ENCODE assay signal across 1 cellular context in genomic region chr14:69151458-69152180, GRCh38.
TF ChIP-seq lines count a peak whose summit lies in the region.

No MANE protein-coding gene starts in this region.

TF ChIP-seq in K562, 482 proteins besides CTCF, POLR2A, EP300 and RAD21 (continued from another document and continues in another):
- TF ChIP-seq MAZ (CRISPR knock-in tag; conservative IDR thresholded peaks at IDR 0.05 in 1 of 2, IDR thresholded peaks at IDR 0.05 in 1 of 2) (peak; percentile 79 to 88), ZNF239 (CRISPR knock-in tag; IDR thresholded peaks at IDR 0.05) (no peak), SIRT6 (IDR thresholded peaks at IDR 0.05; ENCODE audit: low read depth, low read length) (no peak), RBBP5 (IDR thresholded peaks at IDR 0.05; ENCODE audit: borderline replicate concordance, insufficient read depth, low read length, poor library complexity, severe bottlenecking) (peak; percentile 79), NCOA1 (IDR thresholded peaks at IDR 0.05; ENCODE audit: low read depth) (no peak), CREB1 (IDR thresholded peaks at IDR 0.05) (no peak), CREB1 (CRISPR knock-in tag; IDR thresholded peaks at IDR 0.05) (no peak), ELF4 (CRISPR knock-in tag; IDR thresholded peaks at IDR 0.05) (no peak), GATAD2A (IDR thresholded peaks at IDR 0.05) (no peak), RBM14 (IDR thresholded peaks at IDR 0.05; ENCODE audit: borderline replicate concordance, insufficient read depth, low read depth, low read length) (no peak), PHF20 (IDR thresholded peaks at IDR 0.05; ENCODE audit: partially characterized antibody) (peak; percentile 81), FOS (IDR thresholded peaks at IDR 0.05; ENCODE audit: extremely low read depth, insufficient read length) (no peak), SREBF1 (IDR thresholded peaks at IDR 0.05; ENCODE audit: borderline replicate concordance, low read depth, low read length) (no peak), ZNF740 (CRISPR knock-in tag; IDR thresholded peaks at IDR 0.05) (no peak; the same call in 1 of the 2 replicates), ZNF740 (tag; IDR thresholded peaks at IDR 0.05) (peak in 1 of 2 experiments; percentile 49; a peak in 1 of 4 replicates), ELK1 (CRISPR knock-in tag; IDR thresholded peaks at IDR 0.05) (no peak), BHLHE40 (IDR thresholded peaks at IDR 0.05; ENCODE audit: low read length) (peak; percentile 47), TAF7 (tag; IDR thresholded peaks at IDR 0.05) (no peak), ZNF165 (CRISPR knock-in tag; IDR thresholded peaks at IDR 0.05; ENCODE audit: borderline replicate concordance) (no peak), ZNF717 (CRISPR knock-in tag; IDR thresholded peaks at IDR 0.05) (no peak), ZBED1 (IDR thresholded peaks at IDR 0.05) (no peak), HNRNPH1 (optimal IDR thresholded peaks at IDR 0.05; ENCODE audit: low read depth, low read length) (no peak), SAFB (IDR thresholded peaks at IDR 0.05; ENCODE audit: borderline replicate concordance, low read depth, low read length) (no peak), HMGN3 (IDR thresholded peaks at IDR 0.05; ENCODE audit: borderline replicate concordance, extremely low read depth, insufficient read length, low read depth, low read length) (peak; percentile 40), ARID2 (IDR thresholded peaks at IDR 0.05) (no peak), SAFB2 (IDR thresholded peaks at IDR 0.05; ENCODE audit: borderline replicate concordance, low read depth, low read length, severe bottlenecking) (no peak), BDP1 (IDR thresholded peaks at IDR 0.05; ENCODE audit: insufficient read depth, insufficient read length) (no peak), SMAD4 (CRISPR knock-in tag; conservative IDR thresholded peaks at IDR 0.05) (0 out of 2 replicates have a peak, but pooled peaks have one; percentile 20), STAG1 (CRISPR knock-in tag; IDR thresholded peaks at IDR 0.05; ENCODE audit: borderline replicate concordance) (no peak), ZBTB7A (IDR thresholded peaks at IDR 0.05; ENCODE audit: borderline replicate concordance, control insufficient read depth, low read depth, low read length) (peak; percentile 99), RAD51 (IDR thresholded peaks at IDR 0.05; ENCODE audit: borderline replicate concordance, low read depth) (no peak), PHF8 (IDR thresholded peaks at IDR 0.05; ENCODE audit: borderline replicate concordance, low read length) (peak; percentile 88), HCFC1 (IDR thresholded peaks at IDR 0.05; ENCODE audit: low read depth, low read length) (peak; percentile 53), CTCFL (IDR thresholded peaks at IDR 0.05; ENCODE audit: borderline replicate concordance, insufficient read depth, low read depth, low read length, poor library complexity, severe bottlenecking) (peak; percentile 50), ZNF444 (CRISPR knock-in tag; IDR thresholded peaks at IDR 0.05) (no peak), TEAD4 (IDR thresholded peaks at IDR 0.05; ENCODE audit: low read length) (no peak), TEAD4 (CRISPR knock-in tag; IDR thresholded peaks at IDR 0.05; ENCODE audit: borderline replicate concordance) (no peak), BRF1 (IDR thresholded peaks at IDR 0.05; ENCODE audit: borderline replicate concordance, extremely low read depth, insufficient read length) (no peak), CCNT2 (IDR thresholded peaks at IDR 0.05; ENCODE audit: borderline replicate concordance, extremely low read depth, insufficient read length, low read depth, low read length) (peak; percentile 80), ZNF586 (CRISPR knock-in tag; conservative IDR thresholded peaks at IDR 0.05) (no peak), GATAD2B (IDR thresholded peaks at IDR 0.05; ENCODE audit: borderline replicate concordance) (0 out of 2 replicates have a peak, but pooled peaks have one; percentile 53), ZNF695 (CRISPR knock-in tag; IDR thresholded peaks at IDR 0.05) (no peak)
- TF ChIP-seq, protein P1, sequence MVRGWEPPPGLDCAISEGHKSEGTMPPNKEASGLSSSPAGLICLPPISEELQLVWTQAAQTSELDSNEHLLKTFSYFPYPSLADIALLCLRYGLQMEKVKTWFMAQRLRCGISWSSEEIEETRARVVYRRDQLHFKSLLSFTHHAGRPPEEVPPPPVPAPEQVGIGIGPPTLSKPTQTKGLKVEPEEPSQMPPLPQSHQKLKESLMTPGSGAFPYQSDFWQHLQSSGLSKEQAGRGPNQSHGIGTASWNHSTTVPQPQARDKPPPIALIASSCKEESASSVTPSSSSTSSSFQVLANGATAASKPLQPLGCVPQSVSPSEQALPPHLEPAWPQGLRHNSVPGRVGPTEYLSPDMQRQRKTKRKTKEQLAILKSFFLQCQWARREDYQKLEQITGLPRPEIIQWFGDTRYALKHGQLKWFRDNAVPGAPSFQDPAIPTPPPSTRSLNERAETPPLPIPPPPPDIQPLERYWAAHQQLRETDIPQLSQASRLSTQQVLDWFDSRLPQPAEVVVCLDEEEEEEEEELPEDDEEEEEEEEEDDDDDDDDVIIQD (CRISPR knock-in tag; IDR thresholded peaks at IDR 0.05): no peak
- TF ChIP-seq, protein P2, sequence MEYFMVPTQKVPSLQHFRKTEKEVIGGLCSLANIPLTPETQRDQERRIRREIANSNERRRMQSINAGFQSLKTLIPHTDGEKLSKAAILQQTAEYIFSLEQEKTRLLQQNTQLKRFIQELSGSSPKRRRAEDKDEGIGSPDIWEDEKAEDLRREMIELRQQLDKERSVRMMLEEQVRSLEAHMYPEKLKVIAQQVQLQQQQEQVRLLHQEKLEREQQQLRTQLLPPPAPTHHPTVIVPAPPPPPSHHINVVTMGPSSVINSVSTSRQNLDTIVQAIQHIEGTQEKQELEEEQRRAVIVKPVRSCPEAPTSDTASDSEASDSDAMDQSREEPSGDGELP (CRISPR knock-in tag; IDR thresholded peaks at IDR 0.05; ENCODE audit: borderline replicate concordance): peak; percentile 73
- TF ChIP-seq, protein P3, sequence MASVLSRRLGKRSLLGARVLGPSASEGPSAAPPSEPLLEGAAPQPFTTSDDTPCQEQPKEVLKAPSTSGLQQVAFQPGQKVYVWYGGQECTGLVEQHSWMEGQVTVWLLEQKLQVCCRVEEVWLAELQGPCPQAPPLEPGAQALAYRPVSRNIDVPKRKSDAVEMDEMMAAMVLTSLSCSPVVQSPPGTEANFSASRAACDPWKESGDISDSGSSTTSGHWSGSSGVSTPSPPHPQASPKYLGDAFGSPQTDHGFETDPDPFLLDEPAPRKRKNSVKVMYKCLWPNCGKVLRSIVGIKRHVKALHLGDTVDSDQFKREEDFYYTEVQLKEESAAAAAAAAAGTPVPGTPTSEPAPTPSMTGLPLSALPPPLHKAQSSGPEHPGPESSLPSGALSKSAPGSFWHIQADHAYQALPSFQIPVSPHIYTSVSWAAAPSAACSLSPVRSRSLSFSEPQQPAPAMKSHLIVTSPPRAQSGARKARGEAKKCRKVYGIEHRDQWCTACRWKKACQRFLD (CRISPR knock-in tag; IDR thresholded peaks at IDR 0.05): 0 out of 2 replicates have a peak, but pooled peaks have one; percentile 36
- TF ChIP-seq, protein P4, sequence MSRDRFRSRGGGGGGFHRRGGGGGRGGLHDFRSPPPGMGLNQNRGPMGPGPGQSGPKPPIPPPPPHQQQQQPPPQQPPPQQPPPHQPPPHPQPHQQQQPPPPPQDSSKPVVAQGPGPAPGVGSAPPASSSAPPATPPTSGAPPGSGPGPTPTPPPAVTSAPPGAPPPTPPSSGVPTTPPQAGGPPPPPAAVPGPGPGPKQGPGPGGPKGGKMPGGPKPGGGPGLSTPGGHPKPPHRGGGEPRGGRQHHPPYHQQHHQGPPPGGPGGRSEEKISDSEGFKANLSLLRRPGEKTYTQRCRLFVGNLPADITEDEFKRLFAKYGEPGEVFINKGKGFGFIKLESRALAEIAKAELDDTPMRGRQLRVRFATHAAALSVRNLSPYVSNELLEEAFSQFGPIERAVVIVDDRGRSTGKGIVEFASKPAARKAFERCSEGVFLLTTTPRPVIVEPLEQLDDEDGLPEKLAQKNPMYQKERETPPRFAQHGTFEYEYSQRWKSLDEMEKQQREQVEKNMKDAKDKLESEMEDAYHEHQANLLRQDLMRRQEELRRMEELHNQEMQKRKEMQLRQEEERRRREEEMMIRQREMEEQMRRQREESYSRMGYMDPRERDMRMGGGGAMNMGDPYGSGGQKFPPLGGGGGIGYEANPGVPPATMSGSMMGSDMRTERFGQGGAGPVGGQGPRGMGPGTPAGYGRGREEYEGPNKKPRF (IDR thresholded peaks at IDR 0.05; ENCODE audit: low read depth, low read length): no peak
- TF ChIP-seq, protein P5, sequence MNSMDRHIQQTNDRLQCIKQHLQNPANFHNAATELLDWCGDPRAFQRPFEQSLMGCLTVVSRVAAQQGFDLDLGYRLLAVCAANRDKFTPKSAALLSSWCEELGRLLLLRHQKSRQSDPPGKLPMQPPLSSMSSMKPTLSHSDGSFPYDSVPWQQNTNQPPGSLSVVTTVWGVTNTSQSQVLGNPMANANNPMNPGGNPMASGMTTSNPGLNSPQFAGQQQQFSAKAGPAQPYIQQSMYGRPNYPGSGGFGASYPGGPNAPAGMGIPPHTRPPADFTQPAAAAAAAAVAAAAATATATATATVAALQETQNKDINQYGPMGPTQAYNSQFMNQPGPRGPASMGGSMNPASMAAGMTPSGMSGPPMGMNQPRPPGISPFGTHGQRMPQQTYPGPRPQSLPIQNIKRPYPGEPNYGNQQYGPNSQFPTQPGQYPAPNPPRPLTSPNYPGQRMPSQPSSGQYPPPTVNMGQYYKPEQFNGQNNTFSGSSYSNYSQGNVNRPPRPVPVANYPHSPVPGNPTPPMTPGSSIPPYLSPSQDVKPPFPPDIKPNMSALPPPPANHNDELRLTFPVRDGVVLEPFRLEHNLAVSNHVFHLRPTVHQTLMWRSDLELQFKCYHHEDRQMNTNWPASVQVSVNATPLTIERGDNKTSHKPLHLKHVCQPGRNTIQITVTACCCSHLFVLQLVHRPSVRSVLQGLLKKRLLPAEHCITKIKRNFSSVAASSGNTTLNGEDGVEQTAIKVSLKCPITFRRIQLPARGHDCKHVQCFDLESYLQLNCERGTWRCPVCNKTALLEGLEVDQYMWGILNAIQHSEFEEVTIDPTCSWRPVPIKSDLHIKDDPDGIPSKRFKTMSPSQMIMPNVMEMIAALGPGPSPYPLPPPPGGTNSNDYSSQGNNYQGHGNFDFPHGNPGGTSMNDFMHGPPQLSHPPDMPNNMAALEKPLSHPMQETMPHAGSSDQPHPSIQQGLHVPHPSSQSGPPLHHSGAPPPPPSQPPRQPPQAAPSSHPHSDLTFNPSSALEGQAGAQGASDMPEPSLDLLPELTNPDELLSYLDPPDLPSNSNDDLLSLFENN (IDR thresholded peaks at IDR 0.05; ENCODE audit: low read depth in 2 of 2, low read length in 2 of 2): peak in 1 of 2 experiments; percentile 86; a peak in 2 of 4 replicates
- TF ChIP-seq, protein P6, sequence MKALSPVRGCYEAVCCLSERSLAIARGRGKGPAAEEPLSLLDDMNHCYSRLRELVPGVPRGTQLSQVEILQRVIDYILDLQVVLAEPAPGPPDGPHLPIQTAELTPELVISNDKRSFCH (CRISPR knock-in tag; IDR thresholded peaks at IDR 0.05): no peak
- TF ChIP-seq, protein P6 (tag; IDR thresholded peaks at IDR 0.05): no peak
- TF ChIP-seq, protein P7, sequence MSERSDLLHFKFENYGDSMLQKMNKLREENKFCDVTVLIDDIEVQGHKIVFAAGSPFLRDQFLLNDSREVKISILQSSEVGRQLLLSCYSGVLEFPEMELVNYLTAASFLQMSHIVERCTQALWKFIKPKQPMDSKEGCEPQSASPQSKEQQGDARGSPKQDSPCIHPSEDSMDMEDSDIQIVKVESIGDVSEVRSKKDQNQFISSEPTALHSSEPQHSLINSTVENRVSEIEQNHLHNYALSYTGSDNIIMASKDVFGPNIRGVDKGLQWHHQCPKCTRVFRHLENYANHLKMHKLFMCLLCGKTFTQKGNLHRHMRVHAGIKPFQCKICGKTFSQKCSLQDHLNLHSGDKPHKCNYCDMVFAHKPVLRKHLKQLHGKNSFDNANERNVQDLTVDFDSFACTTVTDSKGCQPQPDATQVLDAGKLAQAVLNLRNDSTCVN (CRISPR knock-in tag; IDR thresholded peaks at IDR 0.05): no peak
- TF ChIP-seq, protein P8, sequence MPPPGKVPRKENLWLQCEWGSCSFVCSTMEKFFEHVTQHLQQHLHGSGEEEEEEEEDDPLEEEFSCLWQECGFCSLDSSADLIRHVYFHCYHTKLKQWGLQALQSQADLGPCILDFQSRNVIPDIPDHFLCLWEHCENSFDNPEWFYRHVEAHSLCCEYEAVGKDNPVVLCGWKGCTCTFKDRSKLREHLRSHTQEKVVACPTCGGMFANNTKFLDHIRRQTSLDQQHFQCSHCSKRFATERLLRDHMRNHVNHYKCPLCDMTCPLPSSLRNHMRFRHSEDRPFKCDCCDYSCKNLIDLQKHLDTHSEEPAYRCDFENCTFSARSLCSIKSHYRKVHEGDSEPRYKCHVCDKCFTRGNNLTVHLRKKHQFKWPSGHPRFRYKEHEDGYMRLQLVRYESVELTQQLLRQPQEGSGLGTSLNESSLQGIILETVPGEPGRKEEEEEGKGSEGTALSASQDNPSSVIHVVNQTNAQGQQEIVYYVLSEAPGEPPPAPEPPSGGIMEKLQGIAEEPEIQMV (tag; conservative IDR thresholded peaks at IDR 0.05; ENCODE audit: low read depth): no peak
